1 cellular context compared by ENCODE assay signal in the genomic region with DNA sequence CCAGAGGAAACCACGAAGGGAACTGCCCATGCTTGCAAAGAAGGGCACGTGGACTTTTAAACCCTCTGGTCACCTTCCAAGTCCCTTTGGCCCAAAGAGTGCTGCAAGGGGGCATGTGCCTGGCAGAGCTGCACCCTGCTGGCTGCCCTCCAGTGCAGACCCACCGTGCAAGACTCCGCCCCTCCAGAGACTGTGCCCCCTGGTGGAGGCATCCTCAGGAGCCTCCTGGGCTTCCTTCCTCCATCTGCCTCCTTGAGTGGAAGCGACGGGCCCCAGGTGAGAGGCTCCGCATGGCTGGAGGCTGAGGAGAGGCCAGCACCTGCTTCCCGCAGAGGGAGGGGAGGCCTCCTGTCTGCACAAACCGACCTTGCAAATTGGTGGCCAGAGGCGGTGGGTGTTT.
A peak's percentile ranks its signal among the peaks of the same experiment; 100 is the strongest.
TF ChIP-seq lines count a peak whose summit lies in the region.

No MANE protein-coding gene starts in this region.

TF ChIP-seq in K562, 482 proteins besides CTCF, POLR2A, EP300 and RAD21 (continued from another document):
- peak in 1 of 2 experiments; percentile 27; a peak in 1 of 4 replicates for TF ChIP-seq RCOR1 (IDR thresholded peaks at IDR 0.05; ENCODE audit: borderline replicate concordance in 1 of 2, low read depth in 2 of 2, low read length in 2 of 2)
